Comparison of ENCODE assay signal across 9 cellular contexts in the genomic region with DNA sequence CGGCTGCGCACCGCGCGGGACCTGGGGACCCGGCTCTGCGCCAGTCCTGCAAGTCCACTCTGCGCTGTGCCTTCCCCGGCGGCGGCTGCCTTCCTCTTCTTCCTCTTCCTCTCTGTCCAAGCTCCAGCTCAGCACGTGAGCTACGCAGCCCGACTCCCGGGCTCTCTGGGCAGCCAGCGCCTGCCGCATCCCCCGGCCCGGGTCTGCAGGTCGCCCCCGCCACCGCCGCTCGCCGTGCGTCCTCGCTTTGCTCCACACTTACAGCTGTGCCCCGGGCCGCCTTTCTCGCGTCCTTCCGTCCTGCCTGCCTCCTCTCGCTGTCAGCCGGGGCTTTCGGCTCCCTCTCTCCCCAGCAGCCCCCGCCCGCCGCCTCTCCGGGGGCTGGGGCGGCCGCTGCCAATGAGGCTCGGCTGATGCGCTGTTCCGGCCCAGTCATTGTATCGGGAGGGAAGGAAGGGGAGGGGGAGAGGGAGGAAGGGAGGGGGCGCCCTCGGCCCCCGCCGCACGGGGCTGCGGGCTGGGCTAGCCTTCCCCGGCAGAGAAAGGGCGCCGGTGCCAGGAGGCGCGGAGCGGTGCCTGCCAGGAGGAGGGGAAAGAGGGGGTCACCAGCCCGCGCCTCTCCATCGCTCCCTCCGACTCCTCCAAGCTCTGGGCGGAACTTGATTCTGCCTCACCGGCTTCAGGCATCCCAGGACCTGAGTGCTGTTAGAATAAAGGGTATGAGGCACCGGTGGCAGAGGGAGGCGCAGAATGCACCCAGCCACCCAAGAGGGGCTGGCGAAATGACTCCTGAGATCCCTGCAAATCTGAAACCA.
DNase-seq lines count a peak whose midpoint lies in the region; ATAC-seq and TF ChIP-seq lines count a peak whose summit lies in the region.
"Had no signal": no experiment of that assay in that cellular context is flagged by ENCODE, and none has a peak within 500 bp of the region (broad histone marks: within the 10 kb centered on the region; RNA-seq: fewer than 3 reads in every experiment).

No MANE protein-coding gene starts in this region.

- no peaks in the 10 kb centered on the region for H3K9me3 Mint-ChIP-seq in stimulated activated naive CD8-positive, alpha-beta T cell treated with anti-CD3 and anti-CD28 coated beads, Interleukin-15, amount 100 ng/mL, for 72 hours
- H3K9me3 Mint-ChIP-seq: activated T-cell treated with anti-CD3 and anti-CD28 coated beads, Interleukin-2, amount 50 U/mL, for 4 hours had no signal

- intact Hi-C loops in mucosa of descending colon (cut with DNase I, micrococcal nuclease) = no loop called here

- no peak overlapping the region for H3K27ac Mint-ChIP-seq in stimulated activated naive CD8-positive, alpha-beta T cell treated with anti-CD3 and anti-CD28 coated beads, Interleukin-15, amount 100 ng/mL, for 72 hours

- TF ChIP-seq CTCF in mucosa of descending colon (IDR thresholded peaks at IDR 0.05) = no peak

- peaks cover 15% of the 10 kb centered on the region for H3K4me1 Mint-ChIP-seq in stimulated activated naive CD8-positive, alpha-beta T cell treated with anti-CD3 and anti-CD28 coated beads, Interleukin-15, amount 100 ng/mL, for 72 hours

- H3K4me1 ChIP-seq in esophagus (ENCODE audit: control insufficient read depth in 2 of 2, insufficient read depth in 2 of 2, low read length in 1 of 2) (peaks cover 6 to 8% of the 10 kb centered on the region in 2 donors), mucosa of descending colon (ENCODE audit: low read depth) (no peaks in the 10 kb centered on the region)

- ATAC-seq in stimulated activated naive CD8-positive, alpha-beta T cell treated with anti-CD3 and anti-CD28 coated beads, Interleukin-15, amount 100 ng/mL, for 72 hours = peak; percentile 28
- no peak for ATAC-seq in stimulated activated naive CD8-positive, alpha-beta T cell treated with anti-CD3 and anti-CD28 coated beads, Interleukin-15, Interleukin-2, amounts not matched to agents 100 U/mL and 50 U/mL, for 24 hours
- ATAC-seq in mucosa of descending colon = peak; percentile 27
- no peak for ATAC-seq in GM21576 (IDR thresholded peaks at IDR 0.05; ENCODE audit: unreplicated experiment)

- WGBS in esophagus, 2 donors = 2 to 3% methylated on average over 62 to 66 of the region's 66 CpGs

- peak overlapping the region; percentile 55 to 67 for H3K4me3 ChIP-seq in esophagus (ENCODE audit: low read depth in 1 of 2, low read length in 2 of 2)
- H3K4me3 ChIP-seq in mucosa of descending colon = no peak overlapping the region

- H3K4me3 Mint-ChIP-seq in stimulated activated naive CD8-positive, alpha-beta T cell treated with anti-CD3 and anti-CD28 coated beads, Interleukin-15, amount 100 ng/mL, for 72 hours = no peak overlapping the region
- H3K4me3 Mint-ChIP-seq: activated T-cell treated with anti-CD3 and anti-CD28 coated beads, Interleukin-2, amount 50 U/mL, for 4 hours had no signal

- DNase-seq in stimulated activated naive CD8-positive, alpha-beta T cell treated with anti-CD3 and anti-CD28 coated beads, Interleukin-15, amount 100 ng/mL, for 72 hours = no peak
- no peak for DNase-seq in stimulated activated naive CD8-positive, alpha-beta T cell treated with anti-CD3 and anti-CD28 coated beads, Interleukin-15, Interleukin-2, amounts not matched to agents 100 U/mL and 50 U/mL, for 24 hours
- peak in 1 of 3 donors; percentile 56 for DNase-seq in mucosa of descending colon
- DNase-seq in kidney tubule cell (ENCODE audit: low spot score) = no peak
- DNase-seq in NCI-H1048 (lab: John Stamatoyannopoulos, UW) = no peak
- DNase-seq in AML-193 (lab: John Stamatoyannopoulos, UW) = no peak
- DNase-seq: activated T-cell treated with anti-CD3 and anti-CD28 coated beads, Interleukin-2, amount 50 U/mL, for 4 hours had no signal

- peak overlapping the region in 1 of 2 donors; percentile 72 for H3K27ac ChIP-seq in esophagus (ENCODE audit: low read depth in 2 of 2, low read length in 1 of 2)

- H3K36me3 ChIP-seq in esophagus (ENCODE audit: control insufficient read depth in 2 of 2, insufficient read depth in 2 of 2, low read length in 1 of 2) (no peaks in the 10 kb centered on the region), mucosa of descending colon (ENCODE audit: low read depth) (no peaks in the 10 kb centered on the region)

- H3K27me3 ChIP-seq in esophagus (ENCODE audit: control insufficient read depth in 1 of 2, insufficient read depth in 2 of 2, low read length in 2 of 2) = peaks cover 0 to 2% of the 10 kb centered on the region in 2 donors

- H3K9me3 ChIP-seq in esophagus (ENCODE audit: control insufficient read depth in 2 of 2, insufficient read depth in 1 of 2, low read depth in 1 of 2, low read length in 1 of 2) (no peaks in the 10 kb centered on the region), mucosa of descending colon (no peaks in the 10 kb centered on the region)

- H3K27me3 Mint-ChIP-seq in stimulated activated naive CD8-positive, alpha-beta T cell treated with anti-CD3 and anti-CD28 coated beads, Interleukin-15, amount 100 ng/mL, for 72 hours = peaks cover 49% of the 10 kb centered on the region

Comparison
In these comparisons a context has a peak if more than half of its experiments do, and no peak if none do; other contexts are left out.
1. ATAC-seq: peak in stimulated activated naive CD8-positive, alpha-beta T cell treated with anti-CD3 and anti-CD28 coated beads, Interleukin-15, amount 100 ng/mL, for 72 hours (single experiment) and mucosa of descending colon (single experiment); none in stimulated activated naive CD8-positive, alpha-beta T cell treated with anti-CD3 and anti-CD28 coated beads, Interleukin-15, Interleukin-2, amounts not matched to agents 100 U/mL and 50 U/mL, for 24 hours (single experiment) and GM21576 (single experiment).